13 cellular contexts compared by ENCODE assay signal in the genomic region with DNA sequence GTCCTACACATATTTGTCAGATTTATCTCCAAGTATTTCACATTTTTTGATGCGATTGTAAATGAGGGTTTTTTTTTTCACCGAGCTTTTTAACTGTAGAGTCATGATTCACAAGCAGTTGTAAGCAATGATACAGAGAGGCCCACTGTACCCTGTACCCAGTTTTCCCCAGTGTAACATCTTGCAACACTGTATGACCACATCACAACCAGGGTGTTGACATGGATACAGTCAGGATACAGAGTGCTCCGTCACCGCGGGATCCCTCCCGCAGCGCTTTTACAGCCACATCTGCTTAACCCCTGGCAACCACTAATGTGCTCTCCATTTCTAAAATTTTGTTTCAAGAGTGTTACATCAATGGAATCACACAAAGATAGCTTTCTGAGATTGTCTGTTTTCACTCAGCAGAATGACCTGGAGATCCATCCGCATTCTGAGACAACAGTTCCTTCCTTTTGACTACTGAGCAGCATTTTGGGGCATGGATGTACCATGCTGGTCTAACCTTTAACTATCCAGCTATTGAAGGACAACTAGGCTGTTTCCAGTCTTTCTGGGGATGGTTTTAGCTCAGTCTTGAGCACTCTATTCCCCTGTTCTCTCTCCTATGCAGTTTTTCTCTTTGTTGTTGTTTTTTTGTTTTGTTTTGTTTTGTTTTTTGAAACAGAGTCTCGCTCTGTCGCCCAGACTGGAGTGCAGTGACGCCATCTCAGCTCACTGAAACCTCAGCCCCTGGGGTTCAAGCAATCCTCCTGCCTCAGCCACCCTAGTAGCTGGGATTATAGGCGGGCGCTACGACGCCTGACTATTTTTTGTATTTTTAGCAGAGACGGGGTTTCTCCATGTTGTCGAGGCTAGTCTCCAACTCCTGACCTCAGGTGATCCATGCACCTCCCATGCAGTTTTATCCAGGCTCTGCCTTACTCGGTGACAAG. TPM values are rescaled to one million over a fixed set of nuclear protein-coding genes. Genes with fewer than 3 reads are reported as not detected.
DNase-seq lines count a peak whose midpoint lies in the region; ATAC-seq and TF ChIP-seq lines count a peak whose summit lies in the region.
"Had no signal": no experiment of that assay in that cellular context is flagged by ENCODE, and none has a peak within 500 bp of the region (broad histone marks: within the 10 kb centered on the region; RNA-seq: fewer than 3 reads in every experiment).

No MANE protein-coding gene starts in this region.

- DNase-seq in EL, result peak; percentile 80
- peak; percentile 92 for DNase-seq in NB4 (ENCODE audit: low read depth)
- peak; percentile 96 for DNase-seq in fibroblast of pulmonary artery (ENCODE audit: low read depth)
- peak; percentile 10 to 60 for DNase-seq in psoas muscle
- DNase-seq in HuH-7 (ENCODE audit: low spot score), result no peak
- no peak for DNase-seq in SK-N-DZ (ENCODE audit: low spot score)
- DNase-seq in mucosa of gallbladder (ENCODE audit: low spot score), result no peak
- no peak for DNase-seq in HK-2 (ENCODE audit: unreplicated experiment)
- DNase-seq: colonic mucosa, DMS153, heart right ventricle, midbrain, NCI-H1048 had no signal

- TF ChIP-seq CTCF in NB4 (IDR thresholded peaks at IDR 0.05; ENCODE audit: low read depth, low read length) (no peak), fibroblast of pulmonary artery (IDR thresholded peaks at IDR 0.05; ENCODE audit: low read length, missing control alignments) (no peak), psoas muscle (IDR thresholded peaks at IDR 0.05) (no peak)

- no peaks in the 10 kb centered on the region for H3K9me3 ChIP-seq in psoas muscle
- H3K9me3 ChIP-seq: colonic mucosa, heart right ventricle had no signal

- H3K4me3 ChIP-seq in NB4 (ENCODE audit: low read depth, low read length) (no peak overlapping the region), fibroblast of pulmonary artery (replicated peaks; ENCODE audit: low read depth, low read length) (no peak overlapping the region), psoas muscle (no peak overlapping the region)
- H3K4me3 ChIP-seq: colonic mucosa, heart right ventricle had no signal

- intact Hi-C loops in psoas muscle (cut with DNase I), result no loop called here

- H3K4me1 ChIP-seq in psoas muscle, result no peaks in the 10 kb centered on the region
- H3K4me1 ChIP-seq: colonic mucosa, heart right ventricle had no signal

- H3K36me3 ChIP-seq in psoas muscle (ENCODE audit: insufficient read depth in 1 of 2, low read depth in 1 of 2), result no peaks in the 10 kb centered on the region
- H3K36me3 ChIP-seq: colonic mucosa, heart right ventricle had no signal

- WGBS in psoas muscle, 3 donors, result 74 to 81% (median 79%) methylated on average over 18 of the region's 18 CpGs

- peak in 3 of 4 donors; percentile 29 to 46 (median 39) for ATAC-seq in psoas muscle

- H3K27me3 ChIP-seq in psoas muscle (ENCODE audit: insufficient read depth in 3 of 3, low read length in 2 of 3), result no peaks in the 10 kb centered on the region
- H3K27me3 ChIP-seq: colonic mucosa had no signal

- no peak for TF ChIP-seq POLR2A in NB4 (IDR thresholded peaks at IDR 0.05; ENCODE audit: extremely low read depth, insufficient read length)

- no peak overlapping the region for H3K27ac ChIP-seq in psoas muscle
- H3K27ac ChIP-seq: colonic mucosa, heart right ventricle had no signal

RNA-seq across cellular contexts. Expression of a gene that starts 25.9 kb away (rescaled TPM):
- total RNA-seq in psoas muscle, result not detected
- not detected for polyA plus RNA-seq in psoas muscle
- not detected in 2 replicates for polyA plus RNA-seq in SK-N-DZ (2014; cell fraction: cytosol; rRNA removed)
- not detected in 2 replicates for polyA plus RNA-seq in SK-N-DZ (2014; cell fraction: nucleus; rRNA removed)
- total RNA-seq in mucosa of gallbladder, result 14.8 TPM
- polyA plus RNA-seq: heart right ventricle had no signal

RNA-seq across cellular contexts. Expression of a gene that starts 48.4 kb away (rescaled TPM):
- total RNA-seq in psoas muscle (1 to 10 TPM; 1.7 to 2.8 (median 2.5) TPM), mucosa of gallbladder (1.4 TPM)
- under 1 TPM; 0.18 to 0.98 (median 0.80) TPM for polyA plus RNA-seq in psoas muscle
- not detected in 2 replicates for polyA plus RNA-seq in SK-N-DZ (2014; cell fraction: cytosol; rRNA removed)
- polyA plus RNA-seq in SK-N-DZ (2014; cell fraction: nucleus; rRNA removed), result 0.02 TPM in 2 replicates

Comparison
In these comparisons a context has a peak if more than half of its experiments do, and no peak if none do; other contexts are left out.
1. DNase-seq: peak in EL (single experiment), NB4 (single experiment), fibroblast of pulmonary artery (single experiment) and psoas muscle (2 of 2); none in HuH-7 (single experiment), SK-N-DZ (single experiment), mucosa of gallbladder (single experiment) and HK-2 (single experiment).
2. RNA of a gene that starts 25.9 kb away (total RNA-seq): 14.8 TPM in mucosa of gallbladder (single experiment); not detected in psoas muscle; every median in the first group is over 10 times any median in the second.